18 cellular contexts compared by ENCODE assay signal in genomic region chr11:45870706-45871105, GRCh38. TPM values are rescaled to one million over a fixed set of nuclear protein-coding genes. Genes with fewer than 3 reads are reported as not detected.
"Had no signal": no experiment of that assay in that cellular context is flagged by ENCODE, and none has a peak within 500 bp of the region (broad histone marks: within the 10 kb centered on the region; RNA-seq: fewer than 3 reads in every experiment).

No MANE protein-coding gene starts in this region.

- DNase-seq: KBM-7, MV-4-11, NCI-H1048, NCI-H1105, NCI-H1417, NCI-H146, NCI-H1694 treated with DMSO at 0.1 percent for 48 hours, NCI-H1930, NCI-H2081, NCI-H2107, NCI-H2227 treated with DMSO at 0.1 percent for 48 hours, NCI-H524, NCI-H526 treated with DMSO at 0.1 percent for 48 hours, NCI-H748 treated with DMSO at 0.1 percent for 48 hours, RPMI8226, SHP77, SK-N-SH had no signal

- H3K4me2 ChIP-seq: SK-N-SH had no signal

- H3K9ac ChIP-seq: SK-N-SH had no signal

- H3K9me3 ChIP-seq: SK-N-SH had no signal

RNA-seq across cellular contexts. Expression of gene LARGE2, which starts 51.8 kb away (rescaled TPM):
- total RNA-seq: LHCN-M2 had no signal
